22 cellular contexts compared by ENCODE assay signal in the genomic region with DNA sequence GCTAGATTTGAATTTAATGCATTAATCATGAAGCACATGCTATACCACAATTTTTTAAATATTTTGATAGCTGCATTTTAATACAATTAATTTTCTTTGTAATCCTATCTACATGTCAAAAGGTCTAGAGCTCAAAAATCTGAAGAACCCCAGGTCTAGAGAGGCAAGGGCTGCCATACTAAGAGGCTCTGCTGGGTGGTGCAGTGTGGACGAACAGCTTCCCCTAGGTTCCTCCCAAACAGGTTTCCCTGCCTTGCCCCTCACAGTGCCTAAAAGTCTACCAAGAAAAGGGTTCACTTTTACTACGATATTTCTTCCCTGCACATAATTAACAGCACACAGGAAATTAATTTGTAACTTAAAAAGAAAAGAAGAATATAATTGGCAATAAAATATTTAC.
A peak's percentile ranks its signal among the peaks of the same experiment; 100 is the strongest.
DNase-seq lines count a peak whose midpoint lies in the region; ATAC-seq and TF ChIP-seq lines count a peak whose summit lies in the region.
"Had no signal": no experiment of that assay in that cellular context is flagged by ENCODE, and none has a peak within 500 bp of the region (broad histone marks: within the 10 kb centered on the region; RNA-seq: fewer than 3 reads in every experiment).

No MANE protein-coding gene starts in this region.

- H3K4me1 Mint-ChIP-seq in GM23338 (peaks cover 8% of the 10 kb centered on the region; the same call in 2 of the 3 replicates), WTC11 (peaks cover 12% of the 10 kb centered on the region), T-cell (no peaks in the 10 kb centered on the region), mesothelial cell of epicardium (peaks cover 1% of the 10 kb centered on the region)
- H3K4me1 Mint-ChIP-seq: CD14-positive monocyte; CD4-positive, alpha-beta memory T cell; CD4-positive, CD25-positive, alpha-beta regulatory T cell; CD8-positive, alpha-beta memory T cell had no signal

- no peak for TF ChIP-seq CTCF in GM23338 (conservative IDR thresholded peaks at IDR 0.05; ENCODE audit: low read depth in 2 of 2)
- no peak for TF ChIP-seq CTCF in WTC11 (IDR thresholded peaks at IDR 0.05)
- no peak for TF ChIP-seq CTCF in mesothelial cell of epicardium (IDR thresholded peaks at IDR 0.05; ENCODE audit: unreplicated experiment)

- no peak overlapping the region for H3K4me3 ChIP-seq in GM23338
- H3K4me3 ChIP-seq: BLaER1, GM12878 had no signal

- ATAC-seq in GM23338, result peak; percentile 59
- peak; percentile 63 for ATAC-seq in WTC11
- ATAC-seq in T-cell (replicated peaks in 1 of 4), result no peak
- ATAC-seq: GM12878 had no signal

- H3K36me3 ChIP-seq in GM23338 (ENCODE audit: insufficient read depth), result no peaks in the 10 kb centered on the region
- H3K36me3 ChIP-seq: BE2C had no signal

- H3K9me3 Mint-ChIP-seq in GM23338 (peaks cover 14% of the 10 kb centered on the region), WTC11 (peaks cover 18% of the 10 kb centered on the region), T-cell (peaks cover 0 to 25% (median 0%) of the 10 kb centered on the region in 3 donors), mesothelial cell of epicardium (peaks cover 9% of the 10 kb centered on the region)

- CTCF ChIA-PET in WTC11 (lab: Charles Lee), result interaction anchor here (1.9 kb wide), 1 partner anchor 11 kb away, joined by 5 read pairs; no protein-coding TSS in a partner anchor
- CTCF ChIA-PET in T-cell (lab: Charles Lee), result interaction anchor here in 1 of 2 donors (0.6 kb wide), 1 partner anchor 55 kb away, joined by 3 read pairs; no protein-coding TSS in a partner anchor

- H3K79me2 ChIP-seq in GM23338 (replicated peaks; ENCODE audit: insufficient read depth), result no peaks in the 10 kb centered on the region

- H3K4me3 Mint-ChIP-seq in GM23338 (no peak overlapping the region), WTC11 (no peak overlapping the region), T-cell (no peak overlapping the region), mesothelial cell of epicardium (no peak overlapping the region)
- H3K4me3 Mint-ChIP-seq: CD14-positive monocyte; CD4-positive, alpha-beta memory T cell; CD4-positive, CD25-positive, alpha-beta regulatory T cell; CD8-positive, alpha-beta memory T cell had no signal

- H3K4me2 ChIP-seq in GM23338, result no peak overlapping the region

- H3K4me1 ChIP-seq in GM23338 (ENCODE audit: insufficient read depth), result peaks cover 9% of the 10 kb centered on the region
- H3K4me1 ChIP-seq: BE2C had no signal

- H3K9me2 ChIP-seq in GM23338 (ENCODE audit: insufficient read depth), result no peaks in the 10 kb centered on the region; the same call in 1 of the 2 replicates

- no peak overlapping the region for H2AFZ ChIP-seq in GM23338

- no peaks in the 10 kb centered on the region for H4K20me1 ChIP-seq in GM23338 (replicated peaks; ENCODE audit: insufficient read depth)
- H4K20me1 ChIP-seq: BLaER1 had no signal

- DNase-seq in GM23338 (ENCODE audit: low spot score), result no peak
- no peak for DNase-seq in WTC11 (ENCODE audit: low spot score)
- peak; percentile 13 for DNase-seq in iPS-NIHi11 (ENCODE audit: low spot score)
- DNase-seq in T-cell, result no peak
- no peak for DNase-seq in mesothelial cell of epicardium (ENCODE audit: low spot score in 2 of 2, unreplicated experiment in 2 of 2)
- DNase-seq: 8988T; ACHN; BE2C; C1 segment of cervical spinal cord; CD4-positive, alpha-beta memory T cell; CD4-positive, CD25-positive, alpha-beta regulatory T cell; CD8-positive, alpha-beta memory T cell; DMS 273 treated with DMSO at 0.1 percent for 48 hours; DMS153; DMS53; DMS79; DND-41; EL; GDM1 had no signal

- H3K27me3 Mint-ChIP-seq in GM23338 (ENCODE audit: insufficient read depth, low read depth, poor library complexity) (no peaks in the 10 kb centered on the region), WTC11 (ENCODE audit: low read depth) (no peaks in the 10 kb centered on the region; the same call in 1 of the 2 replicates), T-cell (peaks cover 0 to 3% of the 10 kb centered on the region in 2 donors), mesothelial cell of epicardium (ENCODE audit: low read depth) (peaks cover 11% of the 10 kb centered on the region)
- H3K27me3 Mint-ChIP-seq: CD4-positive, alpha-beta memory T cell; CD4-positive, CD25-positive, alpha-beta regulatory T cell had no signal

- no peak overlapping the region for H3K27ac ChIP-seq in GM23338 (ENCODE audit: low read depth)
- H3K27ac ChIP-seq: BLaER1 had no signal

- no peaks in the 10 kb centered on the region for H3K27me3 ChIP-seq in GM23338 (ENCODE audit: insufficient read depth)
- H3K27me3 ChIP-seq: BE2C, BLaER1 had no signal

- H3K36me3 Mint-ChIP-seq in GM23338 (ENCODE audit: low read depth) (peaks cover 13% of the 10 kb centered on the region), WTC11 (peaks cover 17% of the 10 kb centered on the region), T-cell (no peaks in the 10 kb centered on the region), mesothelial cell of epicardium (no peaks in the 10 kb centered on the region)
- H3K36me3 Mint-ChIP-seq: CD14-positive monocyte; CD4-positive, alpha-beta memory T cell; CD4-positive, CD25-positive, alpha-beta regulatory T cell; CD8-positive, alpha-beta memory T cell had no signal

- POLR2A ChIA-PET in WTC11 (lab: Charles Lee) (no interaction called here), T-cell (lab: Charles Lee) (interaction anchor here in 1 of 2 donors (0.6 kb wide), 1 partner anchor 54 kb away, joined by 3 read pairs; no protein-coding TSS in a partner anchor)

- H3K27ac Mint-ChIP-seq in GM23338 (no peak overlapping the region), WTC11 (no peak overlapping the region), T-cell (no peak overlapping the region), mesothelial cell of epicardium (no peak overlapping the region)
- H3K27ac Mint-ChIP-seq: CD14-positive monocyte; CD4-positive, alpha-beta memory T cell; CD4-positive, CD25-positive, alpha-beta regulatory T cell; CD8-positive, alpha-beta memory T cell had no signal

- H3F3A ChIP-seq in GM23338 (replicated peaks; ENCODE audit: low read depth), result no peaks in the 10 kb centered on the region

TF ChIP-seq in GM23338, 12 proteins besides CTCF, POLR2A, EP300 and RAD21:
- TF ChIP-seq ZNF114 (CRISPR knock-in tag; IDR thresholded peaks at IDR 0.05) (no peak), STAT1 (IDR thresholded peaks at IDR 0.05; ENCODE audit: unreplicated experiment) (no peak), EZH2phosphoT487 (IDR thresholded peaks at IDR 0.05; ENCODE audit: unreplicated experiment) (no peak), ZNF331 (CRISPR knock-in tag; IDR thresholded peaks at IDR 0.05; ENCODE audit: low read depth) (no peak), JUNB (IDR thresholded peaks at IDR 0.05; ENCODE audit: unreplicated experiment) (no peak)

TF ChIP-seq in WTC11, 78 proteins besides CTCF, POLR2A, EP300 and RAD21 (continues in another document):
- no peak for TF ChIP-seq ZNF671 (CRISPR knock-in tag; IDR thresholded peaks at IDR 0.05)
- no peak for TF ChIP-seq ESRRA (CRISPR knock-in tag; IDR thresholded peaks at IDR 0.05; ENCODE audit: borderline replicate concordance)
- TF ChIP-seq, protein P1, sequence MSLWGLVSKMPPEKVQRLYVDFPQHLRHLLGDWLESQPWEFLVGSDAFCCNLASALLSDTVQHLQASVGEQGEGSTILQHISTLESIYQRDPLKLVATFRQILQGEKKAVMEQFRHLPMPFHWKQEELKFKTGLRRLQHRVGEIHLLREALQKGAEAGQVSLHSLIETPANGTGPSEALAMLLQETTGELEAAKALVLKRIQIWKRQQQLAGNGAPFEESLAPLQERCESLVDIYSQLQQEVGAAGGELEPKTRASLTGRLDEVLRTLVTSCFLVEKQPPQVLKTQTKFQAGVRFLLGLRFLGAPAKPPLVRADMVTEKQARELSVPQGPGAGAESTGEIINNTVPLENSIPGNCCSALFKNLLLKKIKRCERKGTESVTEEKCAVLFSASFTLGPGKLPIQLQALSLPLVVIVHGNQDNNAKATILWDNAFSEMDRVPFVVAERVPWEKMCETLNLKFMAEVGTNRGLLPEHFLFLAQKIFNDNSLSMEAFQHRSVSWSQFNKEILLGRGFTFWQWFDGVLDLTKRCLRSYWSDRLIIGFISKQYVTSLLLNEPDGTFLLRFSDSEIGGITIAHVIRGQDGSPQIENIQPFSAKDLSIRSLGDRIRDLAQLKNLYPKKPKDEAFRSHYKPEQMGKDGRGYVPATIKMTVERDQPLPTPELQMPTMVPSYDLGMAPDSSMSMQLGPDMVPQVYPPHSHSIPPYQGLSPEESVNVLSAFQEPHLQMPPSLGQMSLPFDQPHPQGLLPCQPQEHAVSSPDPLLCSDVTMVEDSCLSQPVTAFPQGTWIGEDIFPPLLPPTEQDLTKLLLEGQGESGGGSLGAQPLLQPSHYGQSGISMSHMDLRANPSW (CRISPR knock-in tag; conservative IDR thresholded peaks at IDR 0.05; ENCODE audit: low read depth), result no peak
- TF ChIP-seq ZNF219 (CRISPR knock-in tag; IDR thresholded peaks at IDR 0.05; ENCODE audit: borderline replicate concordance), result no peak
- no peak for TF ChIP-seq ZNF121 (CRISPR knock-in tag; IDR thresholded peaks at IDR 0.05)
- no peak for TF ChIP-seq PRRX2 (CRISPR knock-in tag; IDR thresholded peaks at IDR 0.05)
- no peak for TF ChIP-seq SMAD4 (CRISPR knock-in tag; IDR thresholded peaks at IDR 0.05)
- no peak for TF ChIP-seq TEAD4 (CRISPR knock-in tag; IDR thresholded peaks at IDR 0.05)
- no peak for TF ChIP-seq NR2C2 (CRISPR knock-in tag; IDR thresholded peaks at IDR 0.05)
- TF ChIP-seq, protein P2, sequence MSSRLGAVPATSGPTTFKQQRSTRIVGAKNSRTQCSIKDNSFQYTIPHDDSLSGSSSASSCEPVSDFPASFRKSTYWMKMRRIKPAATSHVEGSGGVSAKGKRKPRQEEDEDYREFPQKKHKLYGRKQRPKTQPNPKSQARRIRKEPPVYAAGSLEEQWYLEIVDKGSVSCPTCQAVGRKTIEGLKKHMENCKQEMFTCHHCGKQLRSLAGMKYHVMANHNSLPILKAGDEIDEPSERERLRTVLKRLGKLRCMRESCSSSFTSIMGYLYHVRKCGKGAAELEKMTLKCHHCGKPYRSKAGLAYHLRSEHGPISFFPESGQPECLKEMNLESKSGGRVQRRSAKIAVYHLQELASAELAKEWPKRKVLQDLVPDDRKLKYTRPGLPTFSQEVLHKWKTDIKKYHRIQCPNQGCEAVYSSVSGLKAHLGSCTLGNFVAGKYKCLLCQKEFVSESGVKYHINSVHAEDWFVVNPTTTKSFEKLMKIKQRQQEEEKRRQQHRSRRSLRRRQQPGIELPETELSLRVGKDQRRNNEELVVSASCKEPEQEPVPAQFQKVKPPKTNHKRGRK (CRISPR knock-in tag; IDR thresholded peaks at IDR 0.05; ENCODE audit: borderline replicate concordance), result no peak
- TF ChIP-seq SP1 (CRISPR knock-in tag; conservative IDR thresholded peaks at IDR 0.05), result no peak
- TF ChIP-seq NR3C1 (CRISPR knock-in tag; conservative IDR thresholded peaks at IDR 0.05; ENCODE audit: low read depth), result no peak

Comparison
In these comparisons a context has a peak if more than half of its experiments do, and no peak if none do; other contexts are left out.
1. ATAC-seq: peak in GM23338 (single experiment) and WTC11 (single experiment); none in T-cell (0 of 4).